In the genomic region with DNA sequence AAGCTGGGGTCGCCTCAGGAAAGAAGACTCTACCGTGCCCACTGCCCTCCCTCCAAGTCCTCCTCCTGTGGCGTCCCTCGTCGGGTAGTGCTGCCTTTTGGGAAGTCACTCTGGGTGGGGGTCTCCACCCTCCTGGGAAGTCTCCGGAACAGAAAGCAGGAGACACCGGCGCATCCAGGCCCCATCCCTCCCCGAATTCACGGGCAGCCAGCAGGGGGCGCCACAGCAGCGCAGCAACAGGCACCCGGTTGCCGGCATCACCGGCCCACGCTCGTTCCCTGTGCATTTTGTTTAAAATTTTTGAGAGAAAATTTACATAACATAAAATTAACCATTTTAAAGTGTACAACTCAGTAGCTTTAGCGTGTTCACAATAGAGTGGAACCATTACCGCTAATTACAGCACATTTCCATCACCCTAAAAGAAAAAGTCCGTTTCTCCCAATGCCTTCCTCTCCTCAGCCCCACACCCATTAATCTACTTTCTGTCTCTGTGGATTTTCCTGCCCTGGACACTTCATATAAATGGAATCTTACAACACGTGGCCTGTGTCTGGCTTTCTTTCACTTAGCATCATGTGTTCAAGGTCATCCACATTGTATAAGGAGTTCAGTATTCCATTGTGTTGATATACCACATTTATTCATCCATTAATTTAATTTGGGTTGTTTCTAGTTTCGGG, we compare ENCODE assay signal across 9 cellular contexts.
DNase-seq lines count a peak whose midpoint lies in the region; ATAC-seq and FAIRE-seq lines count a peak whose summit lies in the region.
"Had no signal": no experiment of that assay in that cellular context is flagged by ENCODE, and none has a peak within 500 bp of the region (broad histone marks: within the 10 kb centered on the region; RNA-seq: fewer than 3 reads in every experiment).

No MANE protein-coding gene starts in this region.

- no peaks in the 10 kb centered on the region for H3K9me3 ChIP-seq in stomach smooth muscle (ENCODE audit: control insufficient read depth in 2 of 2, low read length in 2 of 2)

- no peak overlapping the region for H2BK120ac ChIP-seq in mesendoderm (ENCODE audit: low read depth, low read length)

- no peaks in the 10 kb centered on the region for H3K27me3 ChIP-seq in mesendoderm (ENCODE audit: insufficient read depth, low read length, poor library complexity)
- no peaks in the 10 kb centered on the region for H3K27me3 ChIP-seq in stomach smooth muscle (ENCODE audit: control insufficient read depth in 1 of 2, insufficient read depth in 2 of 2, low read length in 2 of 2)

- ATAC-seq in HG03095 (IDR thresholded peaks at IDR 0.05; ENCODE audit: unreplicated experiment) = no peak

- H3K18ac ChIP-seq in mesendoderm (ENCODE audit: low read length) = no peak overlapping the region

- no peak overlapping the region for H2AK5ac ChIP-seq in mesendoderm (ENCODE audit: low read length)

- peak; percentile 87 for FAIRE-seq in GM19239 (lab: Jason Lieb, UNC)
- FAIRE-seq: endometrium had no signal

- H2BK15ac ChIP-seq in mesendoderm (replicated peaks; ENCODE audit: low read depth) = no peak overlapping the region

- no peak overlapping the region for H3K27ac ChIP-seq in mesendoderm (ENCODE audit: low read depth, low read length)
- H3K27ac ChIP-seq in stomach smooth muscle (ENCODE audit: low read length) = no peak overlapping the region

- H3K4me1 ChIP-seq in mesendoderm (ENCODE audit: control insufficient read depth, low read depth, low read length) (no peaks in the 10 kb centered on the region), stomach smooth muscle (ENCODE audit: control insufficient read depth, insufficient read depth, low read length) (peaks cover 4% of the 10 kb centered on the region)

- peak; percentile 56 for DNase-seq in 8988T
- peak; percentile 73 for DNase-seq in GM19239 (ENCODE audit: insufficient read length, low spot score)
- DNase-seq in T-helper 9 cell = peak; percentile 35
- peak; percentile 66 for DNase-seq in dedifferentiated amniotic fluid mesenchymal stem cell (ENCODE audit: extremely low spot score)
- peak; percentile 49 for DNase-seq in mesendoderm
- DNase-seq in NCI-H2029 (lab: John Stamatoyannopoulos, UW) = no peak

- no peaks in the 10 kb centered on the region for H3K79me1 ChIP-seq in mesendoderm (ENCODE audit: low read length)

- H3K36me3 ChIP-seq in mesendoderm (ENCODE audit: control insufficient read depth, insufficient read depth, low read length) = no peaks in the 10 kb centered on the region
- no peaks in the 10 kb centered on the region for H3K36me3 ChIP-seq in stomach smooth muscle (ENCODE audit: control insufficient read depth in 2 of 2, insufficient read depth in 2 of 2, low read length in 2 of 2)

- no peak overlapping the region for H3K4me2 ChIP-seq in mesendoderm (ENCODE audit: low read length)

- no peak overlapping the region for H4K8ac ChIP-seq in mesendoderm (ENCODE audit: low read depth, low read length)

- H3K79me2 ChIP-seq in mesendoderm (ENCODE audit: control insufficient read depth, insufficient read depth, low read length) = no peaks in the 10 kb centered on the region

- H3K4me3 ChIP-seq in mesendoderm (ENCODE audit: low read length) (no peak overlapping the region), stomach smooth muscle (ENCODE audit: low read length in 2 of 2) (peak overlapping the region; percentile 56 to 72)

- no peak overlapping the region for H2BK5ac ChIP-seq in mesendoderm (ENCODE audit: low read length)

- WGBS in mesendoderm (ENCODE audit: extremely low coverage, insufficient coverage, low lambda C conversion rate) = no CpG with 5 or more reads among the region's 22 CpGs

- H3K9ac ChIP-seq in mesendoderm (ENCODE audit: low read length) = no peak overlapping the region
- peak overlapping the region; percentile 57 to 72 for H3K9ac ChIP-seq in stomach smooth muscle (ENCODE audit: low read length in 2 of 2)

- no peak overlapping the region for H3K23ac ChIP-seq in mesendoderm (ENCODE audit: low read length)

- H3K56ac ChIP-seq in mesendoderm (ENCODE audit: low read length) = no peak overlapping the region

- H3K4ac ChIP-seq in mesendoderm (ENCODE audit: low read depth, low read length) = no peak overlapping the region

- H4K5ac ChIP-seq in mesendoderm (ENCODE audit: low read length) = no peak overlapping the region
